In the genomic region with DNA sequence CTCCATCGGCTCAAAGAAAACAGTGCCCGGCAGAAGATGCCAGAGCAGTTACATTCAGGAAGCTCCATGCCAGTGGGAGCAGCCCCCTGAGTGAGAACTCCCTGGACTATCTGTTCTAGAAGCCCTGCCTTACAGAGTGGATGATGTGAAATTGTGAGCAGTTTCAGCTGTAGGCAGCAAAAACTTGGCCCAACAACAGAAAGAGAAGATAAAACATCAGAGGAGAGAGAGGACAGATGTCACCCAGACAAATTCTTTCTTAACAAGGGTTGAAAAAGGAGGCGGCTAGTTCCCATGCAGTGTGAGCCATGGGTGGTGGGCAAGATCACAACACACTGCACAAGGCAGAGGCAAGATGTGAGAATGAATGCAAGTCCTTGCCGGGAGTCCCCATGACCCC, we compare ENCODE assay signal across 8 cellular contexts. TPM values are rescaled to one million over a fixed set of nuclear protein-coding genes. Genes with fewer than 3 reads are reported as not detected.
"Had no signal": no experiment of that assay in that cellular context is flagged by ENCODE, and none has a peak within 500 bp of the region (broad histone marks: within the 10 kb centered on the region; RNA-seq: fewer than 3 reads in every experiment).

No MANE protein-coding gene starts in this region.

- H3K4me3 ChIP-seq: GM23338 had no signal

- H3K4me3 Mint-ChIP-seq: GM23338, H9 had no signal

- ATAC-seq: GM23338 had no signal

- H2AFZ ChIP-seq: GM23338 had no signal

- H3K4me2 ChIP-seq: GM23338 had no signal

- FAIRE-seq: H1, H54, HTR-8/SVneo had no signal

- DNase-seq: H9, HCEC 1CT, IMR-90 had no signal

RNA-seq across cellular contexts. Expression of a gene that starts 46.6 kb away (rescaled TPM):
- total RNA-seq: GM23338, H1, H9, HT-29, IMR-90 had no signal
- polyA plus RNA-seq: GM23338, H1, IMR-90 had no signal

RNA-seq across cellular contexts. Expression of a gene that starts 58.0 kb away (rescaled TPM):
- total RNA-seq: HT-29 had no signal
